Comparison of ENCODE assay signal across 12 cellular contexts in the genomic region with DNA sequence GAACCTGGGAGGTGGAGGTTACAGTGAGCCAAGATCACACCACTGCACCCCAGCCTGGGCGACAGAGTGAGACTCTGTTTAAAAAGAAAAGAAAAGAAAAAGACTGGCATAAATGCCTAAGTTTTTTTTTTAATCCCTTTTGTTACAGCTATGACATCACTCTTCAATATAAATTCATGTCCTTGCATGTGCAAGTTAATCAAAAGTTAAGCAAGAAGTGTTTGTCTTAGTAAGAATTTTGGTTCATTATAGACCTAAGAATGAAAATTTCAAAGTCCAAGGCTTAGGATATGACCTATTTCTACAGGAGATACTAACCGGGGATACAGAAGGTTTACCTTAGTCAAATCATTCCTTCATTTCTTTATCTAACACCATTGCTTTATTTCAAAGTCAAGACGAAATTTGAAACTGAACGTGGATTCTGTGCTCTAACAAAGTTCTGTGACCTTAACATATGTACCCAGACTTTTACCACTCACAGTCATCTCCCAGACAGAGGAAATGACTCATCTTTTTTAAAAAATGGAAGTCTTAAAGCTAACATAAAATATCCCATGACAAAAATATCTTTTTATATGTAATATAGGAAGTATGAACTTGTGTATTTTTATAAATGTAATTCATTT. TPM values are rescaled to one million over a fixed set of nuclear protein-coding genes. Genes with fewer than 3 reads are reported as not detected.
DNase-seq lines count a peak whose midpoint lies in the region; ATAC-seq and TF ChIP-seq lines count a peak whose summit lies in the region.
"Had no signal": no experiment of that assay in that cellular context is flagged by ENCODE, and none has a peak within 500 bp of the region (broad histone marks: within the 10 kb centered on the region; RNA-seq: fewer than 3 reads in every experiment).

No MANE protein-coding gene starts in this region.

- no peak for DNase-seq in activated naive CD8-positive, alpha-beta T cell treated with anti-CD3 and anti-CD28 coated beads, Interleukin-2, amount 10 ng/mL, durations not matched to agents 7 days and 5 days
- no peak for DNase-seq in activated naive CD8-positive, alpha-beta T cell treated with anti-CD3 and anti-CD28 coated beads for 36 hours
- peak; percentile 31 for DNase-seq in amniotic epithelial cell (ENCODE audit: low read depth)
- DNase-seq in upper lobe of right lung, result no peak
- no peak for DNase-seq in UCSD-AML1 (lab: John Stamatoyannopoulos, UW; ENCODE audit: unreplicated experiment)
- DNase-seq: effector memory CD4-positive, alpha-beta T cell; left ventricle myocardium inferior; NCI-H146; right cardiac atrium had no signal

- H3K27me3 ChIP-seq in upper lobe of right lung, result no peaks in the 10 kb centered on the region

- H3K4me1 ChIP-seq in upper lobe of right lung, result no peaks in the 10 kb centered on the region
- H3K4me1 ChIP-seq: left ventricle myocardium inferior had no signal

- peak overlapping the region; percentile 37 for H3K4me3 Mint-ChIP-seq in activated naive CD8-positive, alpha-beta T cell treated with anti-CD3 and anti-CD28 coated beads, Interleukin-2, amount 10 ng/mL, durations not matched to agents 7 days and 5 days
- no peak overlapping the region for H3K4me3 Mint-ChIP-seq in activated naive CD8-positive, alpha-beta T cell treated with anti-CD3 and anti-CD28 coated beads for 36 hours

- TF ChIP-seq CTCF in upper lobe of right lung (IDR thresholded peaks at IDR 0.05), result no peak

- peaks cover 6% of the 10 kb centered on the region for H3K4me1 Mint-ChIP-seq in activated naive CD8-positive, alpha-beta T cell treated with anti-CD3 and anti-CD28 coated beads, Interleukin-2, amount 10 ng/mL, durations not matched to agents 7 days and 5 days
- H3K4me1 Mint-ChIP-seq in activated naive CD8-positive, alpha-beta T cell treated with anti-CD3 and anti-CD28 coated beads for 36 hours, result peaks cover 6% of the 10 kb centered on the region

- no peak overlapping the region for H3K27ac Mint-ChIP-seq in activated naive CD8-positive, alpha-beta T cell treated with anti-CD3 and anti-CD28 coated beads, Interleukin-2, amount 10 ng/mL, durations not matched to agents 7 days and 5 days
- H3K27ac Mint-ChIP-seq in activated naive CD8-positive, alpha-beta T cell treated with anti-CD3 and anti-CD28 coated beads for 36 hours, result no peak overlapping the region

- no peaks in the 10 kb centered on the region for H3K36me3 ChIP-seq in upper lobe of right lung
- H3K36me3 ChIP-seq: left ventricle myocardium inferior had no signal

- no peak overlapping the region for H3K4me3 ChIP-seq in upper lobe of right lung
- H3K4me3 ChIP-seq: left ventricle myocardium inferior had no signal

- POLR2A ChIA-PET in activated naive CD8-positive, alpha-beta T cell treated with anti-CD3 and anti-CD28 coated beads, Interleukin-2, amount 10 ng/mL, durations not matched to agents 7 days and 5 days (lab: Charles Lee), result no interaction called here

- no peaks in the 10 kb centered on the region for H3K9me3 ChIP-seq in upper lobe of right lung
- H3K9me3 ChIP-seq: left ventricle myocardium inferior had no signal

- no peak for ATAC-seq in activated naive CD8-positive, alpha-beta T cell treated with anti-CD3 and anti-CD28 coated beads, Interleukin-2, amount 10 ng/mL, durations not matched to agents 7 days and 5 days (ENCODE audit: low read depth)
- ATAC-seq in HG03565 (IDR thresholded peaks at IDR 0.05; ENCODE audit: unreplicated experiment) (peak; percentile 58), upper lobe of right lung (peak; percentile 19), HG03095 (IDR thresholded peaks at IDR 0.05; ENCODE audit: unreplicated experiment) (no peak), HG03175 (IDR thresholded peaks at IDR 0.05; ENCODE audit: unreplicated experiment) (no peak)
- ATAC-seq: right cardiac atrium had no signal

- intact Hi-C loops in upper lobe of right lung (cut with DNase I), result no loop called here

- no peaks in the 10 kb centered on the region for H3K36me3 Mint-ChIP-seq in activated naive CD8-positive, alpha-beta T cell treated with anti-CD3 and anti-CD28 coated beads, Interleukin-2, amount 10 ng/mL, durations not matched to agents 7 days and 5 days
- H3K36me3 Mint-ChIP-seq in activated naive CD8-positive, alpha-beta T cell treated with anti-CD3 and anti-CD28 coated beads for 36 hours, result no peaks in the 10 kb centered on the region

- no peak overlapping the region for H3K27ac ChIP-seq in upper lobe of right lung
- H3K27ac ChIP-seq: left ventricle myocardium inferior had no signal

- peaks cover 5% of the 10 kb centered on the region for H3K27me3 Mint-ChIP-seq in activated naive CD8-positive, alpha-beta T cell treated with anti-CD3 and anti-CD28 coated beads, Interleukin-2, amount 10 ng/mL, durations not matched to agents 7 days and 5 days
- H3K27me3 Mint-ChIP-seq in activated naive CD8-positive, alpha-beta T cell treated with anti-CD3 and anti-CD28 coated beads for 36 hours, result peaks cover 13% of the 10 kb centered on the region

- no peaks in the 10 kb centered on the region for H3K9me3 Mint-ChIP-seq in activated naive CD8-positive, alpha-beta T cell treated with anti-CD3 and anti-CD28 coated beads, Interleukin-2, amount 10 ng/mL, durations not matched to agents 7 days and 5 days
- H3K9me3 Mint-ChIP-seq in activated naive CD8-positive, alpha-beta T cell treated with anti-CD3 and anti-CD28 coated beads for 36 hours, result no peaks in the 10 kb centered on the region

RNA-seq across cellular contexts. Expression of gene ITGB8, which starts 29.3 kb away (rescaled TPM):
- not detected for total RNA-seq in activated naive CD8-positive, alpha-beta T cell treated with anti-CD3 and anti-CD28 coated beads, Interleukin-2, amount 10 ng/mL, durations not matched to agents 7 days and 5 days
- total RNA-seq in activated naive CD8-positive, alpha-beta T cell treated with anti-CD3 and anti-CD28 coated beads for 36 hours, result not detected
- total RNA-seq in upper lobe of right lung, result 4.6 TPM

Comparison
In these comparisons a context has a peak if more than half of its experiments do, and no peak if none do; other contexts are left out.
1. ATAC-seq: peak in HG03565 (single experiment) and upper lobe of right lung (single experiment); none in activated naive CD8-positive, alpha-beta T cell treated with anti-CD3 and anti-CD28 coated beads, Interleukin-2, amount 10 ng/mL, durations not matched to agents 7 days and 5 days (single experiment), HG03095 (single experiment) and HG03175 (single experiment).